In the genomic region with DNA sequence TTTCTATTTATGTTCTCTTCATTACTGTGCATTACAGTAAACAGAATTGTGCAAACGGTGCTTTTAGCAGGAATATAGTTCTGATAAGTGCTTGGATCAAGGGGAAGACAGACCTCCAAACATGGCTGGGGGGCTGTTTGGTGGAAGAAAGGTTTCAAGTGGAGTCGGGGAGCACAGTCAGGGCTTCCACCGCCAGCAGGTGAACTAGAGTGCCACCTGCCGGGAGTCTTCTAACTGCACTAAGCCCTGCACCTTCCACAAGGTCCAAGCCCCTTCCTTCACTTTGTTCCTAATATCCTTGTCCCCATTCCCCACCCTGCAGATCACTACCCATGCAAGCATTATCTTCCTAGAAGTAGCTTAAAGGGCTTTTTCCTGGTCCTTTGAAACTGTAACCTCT, we compare ENCODE assay signal across 9 cellular contexts. TPM values are rescaled to one million over a fixed set of nuclear protein-coding genes. Genes with fewer than 3 reads are reported as not detected.
A peak's percentile ranks its signal among the peaks of the same experiment; 100 is the strongest.
DNase-seq lines count a peak whose midpoint lies in the region; ATAC-seq, FAIRE-seq and TF ChIP-seq lines count a peak whose summit lies in the region.
"Had no signal": no experiment of that assay in that cellular context is flagged by ENCODE, and none has a peak within 500 bp of the region (broad histone marks: within the 10 kb centered on the region; RNA-seq: fewer than 3 reads in every experiment).

No MANE protein-coding gene starts in this region.

- POLR2A ChIA-PET in BJ (lab: Charles Lee): no interaction called here

- peaks cover 10% of the 10 kb centered on the region for H3K9me3 Mint-ChIP-seq in glutamatergic neuron (ENCODE audit: unreplicated experiment)

- H3K9me3 ChIP-seq in Peyer's patch (no peaks in the 10 kb centered on the region), thyroid gland (no peaks in the 10 kb centered on the region)

- WGBS in thyroid gland, 2 donors: 3 to 4% methylated on average over 4 of the region's 4 CpGs

- no peaks in the 10 kb centered on the region for H3K36me3 Mint-ChIP-seq in glutamatergic neuron (ENCODE audit: unreplicated experiment)

- H3K36me3 ChIP-seq in BJ (ENCODE audit: control insufficient read depth, insufficient read depth, low read length): no peaks in the 10 kb centered on the region
- no peaks in the 10 kb centered on the region for H3K36me3 ChIP-seq in Peyer's patch
- no peaks in the 10 kb centered on the region for H3K36me3 ChIP-seq in thyroid gland

- peak overlapping the region; percentile 63 for H3K27ac Mint-ChIP-seq in glutamatergic neuron (ENCODE audit: unreplicated experiment)

- H3K4me1 Mint-ChIP-seq in glutamatergic neuron (ENCODE audit: low read depth, unreplicated experiment): peaks cover 76% of the 10 kb centered on the region

- H3K4me3 ChIP-seq in BJ (ENCODE audit: low read depth, low read length): no peak overlapping the region
- no peak overlapping the region for H3K4me3 ChIP-seq in Peyer's patch
- no peak overlapping the region for H3K4me3 ChIP-seq in thyroid gland (replicated peaks in 1 of 3)

- CTCF ChIA-PET in BJ (lab: Yijun Ruan, JAX): interaction anchor here (1.0 to 1.1 kb wide), 2 partner anchors 699 to 744 kb away, joined by 3 to 4 read pairs; no protein-coding TSS in a partner anchor

- H3K27me3 Mint-ChIP-seq in glutamatergic neuron (ENCODE audit: unreplicated experiment): peaks cover 21% of the 10 kb centered on the region

- peak; percentile 57 for TF ChIP-seq CTCF in BJ (IDR thresholded peaks at IDR 0.05; ENCODE audit: insufficient read depth, low read depth, low read length)
- TF ChIP-seq CTCF in Peyer's patch (IDR thresholded peaks at IDR 0.05): peak in 4 of 6 experiments; percentile 24 to 42 (median 38)
- peak; percentile 53 for TF ChIP-seq CTCF in glutamatergic neuron (IDR thresholded peaks at IDR 0.05; ENCODE audit: partially characterized antibody, unreplicated experiment)
- peak in 1 of 6 experiments; percentile 25 for TF ChIP-seq CTCF in thyroid gland (IDR thresholded peaks at IDR 0.05)

- FAIRE-seq in GM12892 (lab: Jason Lieb, UNC): no peak

- H3K27me3 ChIP-seq in BJ (ENCODE audit: control insufficient read depth, insufficient read depth, low read length): peaks cover 14% of the 10 kb centered on the region
- peaks cover 0 to 6% of the 10 kb centered on the region in 2 donors for H3K27me3 ChIP-seq in Peyer's patch
- peaks cover 8% of the 10 kb centered on the region for H3K27me3 ChIP-seq in thyroid gland

- peak overlapping the region; percentile 99 for H3K4me3 Mint-ChIP-seq in glutamatergic neuron (ENCODE audit: unreplicated experiment)

- intact Hi-C loops in thyroid gland (cut with DNase I): no loop called here

- TF ChIP-seq POLR2A in Peyer's patch (IDR thresholded peaks at IDR 0.05): no peak
- no peak for TF ChIP-seq POLR2A in thyroid gland (IDR thresholded peaks at IDR 0.05)
- TF ChIP-seq POLR2A in GM12892 (IDR thresholded peaks at IDR 0.05; ENCODE audit: low read depth, low read length): no peak

- H3K27ac ChIP-seq in Peyer's patch (no peak overlapping the region), thyroid gland (no peak overlapping the region)

- peaks cover 0 to 7% (median 0%) of the 10 kb centered on the region in 4 donors for H3K4me1 ChIP-seq in Peyer's patch
- peaks cover 0 to 2% of the 10 kb centered on the region in 2 donors for H3K4me1 ChIP-seq in thyroid gland

- DNase-seq in BJ (ENCODE audit: low read depth) (no peak), H4 (ENCODE audit: low spot score) (peak; percentile 61), Peyer's patch (no peak), glutamatergic neuron (peak; percentile 73), thyroid gland (no peak), GM12892 (ENCODE audit: insufficient read length) (no peak)
- DNase-seq: mesenchymal stem cell had no signal

- ATAC-seq in GM21526 (IDR thresholded peaks at IDR 0.05; ENCODE audit: low FRiP score, unreplicated experiment) (no peak), GM21529 (IDR thresholded peaks at IDR 0.05; ENCODE audit: unreplicated experiment) (no peak)

RNA-seq across cellular contexts. Expression of gene ONECUT2, which starts 11.1 kb away (rescaled TPM):
- 0.01 TPM in 1 of 2 replicates, not detected in the other for polyA plus RNA-seq in BJ (2011; rRNA removed)
- polyA minus RNA-seq in BJ (2011; rRNA and poly(A)+ RNA removed): under 0.01 TPM in 2 replicates
- total RNA-seq in H4 (2014; rRNA removed; shearing (Covaris generic)): 1.3 and 1.4 TPM in 2 replicates
- total RNA-seq in Peyer's patch (under 1 TPM in 2 of 4 donors, not detected in 2; under 0.01 to 0.09 TPM), glutamatergic neuron (ENCODE audit: unreplicated experiment) (230 TPM), thyroid gland (under 1 TPM; under 0.01 to 0.38 (median 0.13) TPM)
- not detected for polyA plus RNA-seq in GM12892 (2012; ENCODE audit: missing spikeins)

Comparison
In these comparisons a context has a peak if more than half of its experiments do, and no peak if none do; other contexts are left out.
1. DNase-seq: peak in H4 (single experiment) and glutamatergic neuron (single experiment); none in BJ (single experiment), Peyer's patch (0 of 3), thyroid gland (0 of 2) and GM12892 (single experiment).
2. RNA of gene ONECUT2, which starts 11.1 kb away (total RNA-seq): 230 TPM in glutamatergic neuron (single experiment); 1.3 to 1.4 TPM in H4, under 0.01 to 0.38 TPM in thyroid gland and under 0.01 to 0.09 TPM in Peyer's patch; every median in the first group is over 10 times any median in the second.